ENCODE assay signal across 8 cellular contexts in genomic region chr1:179230251-179230650, GRCh38. TPM values are rescaled to one million over a fixed set of nuclear protein-coding genes. Genes with fewer than 3 reads are reported as not detected.
DNase-seq lines count a peak whose midpoint lies in the region; ATAC-seq and TF ChIP-seq lines count a peak whose summit lies in the region.

No MANE protein-coding gene starts in this region.

- H3K36me3 ChIP-seq in SJCRH30 (no peaks in the 10 kb centered on the region), spleen (no peaks in the 10 kb centered on the region)

- no peak for TF ChIP-seq CTCF in spleen (IDR thresholded peaks at IDR 0.05 in 8 of 11, conservative IDR thresholded peaks at IDR 0.05 in 3 of 11)

- peak; percentile 11 for DNase-seq in NCI-H510A treated with DMSO at 0.1 percent for 48 hours (lab: John Stamatoyannopoulos, UW)
- DNase-seq in NCI-H510A (lab: John Stamatoyannopoulos, UW) = no peak
- peak in 1 of 2 experiments; percentile 9 for DNase-seq in SJCRH30
- DNase-seq in fibroblast of peridontal ligament (ENCODE audit: extremely low read depth) = peak; percentile 54
- DNase-seq in spleen = no peak
- DNase-seq in mucosa of gallbladder (ENCODE audit: low spot score) = no peak

- intact Hi-C loops in spleen (cut with DNase I; ENCODE audit: low total_unique reads) = no loop called here

- H3K9me3 ChIP-seq in SJCRH30 (replicated peaks) = no peaks in the 10 kb centered on the region
- no peaks in the 10 kb centered on the region for H3K9me3 ChIP-seq in spleen

- ATAC-seq in GM19351 (IDR thresholded peaks at IDR 0.05; ENCODE audit: unreplicated experiment) (no peak), HG03045 (IDR thresholded peaks at IDR 0.05; ENCODE audit: unreplicated experiment) (no peak)

- H3K4me3 ChIP-seq in SJCRH30 (peak overlapping the region; percentile 100), spleen (peak overlapping the region in 7 of 8 donors; percentile 79 to 98 (median 91))

- WGBS in spleen, 5 donors = 60 to 70% (median 62%) methylated on average over 5 of the region's 5 CpGs

- no peak overlapping the region for H3K27ac ChIP-seq in SJCRH30
- peak overlapping the region in 7 of 8 donors; percentile 62 to 92 (median 87) for H3K27ac ChIP-seq in spleen

- peaks cover 4% of the 10 kb centered on the region for H3K4me1 ChIP-seq in SJCRH30
- H3K4me1 ChIP-seq in spleen = peaks cover 6 to 38% (median 23%) of the 10 kb centered on the region in 6 donors

- H3K27me3 ChIP-seq in SJCRH30 (no peaks in the 10 kb centered on the region), spleen (replicated peaks in 1 of 7) (no peaks in the 10 kb centered on the region)

- TF ChIP-seq POLR2A in spleen (IDR thresholded peaks at IDR 0.05) = no peak

RNA-seq across cellular contexts. Expression of gene ABL2, which starts 0.8 kb away (rescaled TPM):
- total RNA-seq in SJCRH30 (2014; rRNA removed; shearing (Covaris generic)) = 11.5 and 14.5 TPM in 2 replicates
- total RNA-seq in spleen (10 to 100 TPM; 12.8 to 21.7 (median 17.7) TPM), mucosa of gallbladder (13.0 TPM)
- polyA plus RNA-seq in spleen = 1 to 10 TPM; 1.3 to 2.6 (median 1.5) TPM

Comparison
In these comparisons a context has a peak if more than half of its experiments do, and no peak if none do; other contexts are left out.
1. DNase-seq: peak in NCI-H510A treated with DMSO at 0.1 percent for 48 hours (single experiment) and fibroblast of peridontal ligament (single experiment); none in NCI-H510A (single experiment), spleen (single experiment) and mucosa of gallbladder (single experiment).